12 cellular contexts compared by ENCODE assay signal in the genomic region with DNA sequence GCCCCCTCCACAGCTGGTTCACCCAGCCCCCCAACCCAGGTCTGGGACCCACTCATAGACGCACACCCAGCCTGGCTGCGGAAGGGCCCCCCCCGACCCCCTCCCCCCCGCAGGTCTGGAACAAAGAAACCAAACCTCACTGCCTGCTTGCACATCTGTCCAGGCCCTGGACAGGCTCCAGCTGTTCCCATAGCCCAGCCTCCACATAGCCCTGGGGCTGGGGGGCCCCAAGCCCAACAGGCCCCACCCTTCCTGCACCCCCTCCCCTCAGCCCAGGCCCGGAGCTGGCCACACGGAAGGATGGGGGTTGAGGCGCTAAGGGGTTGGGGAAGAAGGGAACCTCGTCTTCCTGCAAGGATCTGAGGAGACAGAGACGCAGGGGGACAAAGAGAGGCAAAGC. TPM values are rescaled to one million over a fixed set of nuclear protein-coding genes. Genes with fewer than 3 reads are reported as not detected.
DNase-seq lines count a peak whose midpoint lies in the region; ATAC-seq and TF ChIP-seq lines count a peak whose summit lies in the region.
"Had no signal": no experiment of that assay in that cellular context is flagged by ENCODE, and none has a peak within 500 bp of the region (broad histone marks: within the 10 kb centered on the region; RNA-seq: fewer than 3 reads in every experiment).

No MANE protein-coding gene starts in this region.

- H2AFZ ChIP-seq in hepatocyte, result no peak overlapping the region

- 47% methylated on average over 4 of the region's 9 CpGs for WGBS in hepatocyte (ENCODE audit: low lambda C conversion rate, missing lambda C conversion rate)
- WGBS in spleen, 5 donors, result 22 to 38% (median 29%) methylated on average over 4 to 9 of the region's 9 CpGs

- H3K79me2 ChIP-seq in hepatocyte, result peaks cover 61% of the 10 kb centered on the region

- no peaks in the 10 kb centered on the region for H3K9me3 Mint-ChIP-seq in activated CD8-positive, alpha-beta T cell treated with anti-CD3 and anti-CD28 coated beads for 36 hours
- no peaks in the 10 kb centered on the region for H3K9me3 Mint-ChIP-seq in CD8-positive, alpha-beta T cell

- CTCF ChIA-PET in activated CD8-positive, alpha-beta T cell treated with anti-CD3 and anti-CD28 coated beads for 36 hours (lab: Charles Lee), result no interaction called here
- CTCF ChIA-PET in CD8-positive, alpha-beta T cell (lab: Charles Lee), result interaction anchor here (2.1 kb wide), 1 partner anchor 159 kb away, joined by 4 read pairs; no protein-coding TSS in a partner anchor

- no peak for TF ChIP-seq POLR2A in spleen (IDR thresholded peaks at IDR 0.05)

- H3K36me3 ChIP-seq in hepatocyte (replicated peaks; ENCODE audit: insufficient read depth, low read depth) (no peaks in the 10 kb centered on the region), spleen (peaks cover 0 to 39% (median 0%) of the 10 kb centered on the region in 6 donors)
- no peaks in the 10 kb centered on the region for H3K36me3 ChIP-seq in CD8-positive, alpha-beta T cell (ENCODE audit: insufficient read depth, low read length)

- TF ChIP-seq CTCF in GM12875 (IDR thresholded peaks at IDR 0.05; ENCODE audit: borderline replicate concordance, insufficient read depth, low read depth, low read length) (no peak), hepatocyte (IDR thresholded peaks at IDR 0.05; ENCODE audit: poor library complexity) (no peak), spleen (IDR thresholded peaks at IDR 0.05 in 8 of 11, conservative IDR thresholded peaks at IDR 0.05 in 3 of 11) (no peak)
- TF ChIP-seq CTCF in activated CD8-positive, alpha-beta T cell treated with anti-CD3 and anti-CD28 coated beads for 36 hours (IDR thresholded peaks at IDR 0.05), result no peak
- no peak for TF ChIP-seq CTCF in CD8-positive, alpha-beta T cell (IDR thresholded peaks at IDR 0.05)

- H3K4me2 ChIP-seq in hepatocyte, result peak overlapping the region; percentile 98

- no peaks in the 10 kb centered on the region for H3K9me2 ChIP-seq in hepatocyte (replicated peaks; ENCODE audit: insufficient read depth)

- H3K27ac ChIP-seq in angular gyrus (ENCODE audit: low read depth, low read length), result peak overlapping the region; percentile 48
- peak overlapping the region; percentile 93 for H3K27ac ChIP-seq in hepatocyte
- H3K27ac ChIP-seq in spleen, result peak overlapping the region in 5 of 8 donors; percentile 56 to 85 (median 61)
- no peak overlapping the region for H3K27ac ChIP-seq in CD8-positive, alpha-beta T cell (ENCODE audit: low read depth, low read length)

- H3K27me3 ChIP-seq in hepatocyte, result no peaks in the 10 kb centered on the region
- peaks cover 0 to 28% (median 4%) of the 10 kb centered on the region in 7 donors for H3K27me3 ChIP-seq in spleen (replicated peaks in 1 of 7)
- peaks cover 5% of the 10 kb centered on the region for H3K27me3 ChIP-seq in CD8-positive, alpha-beta T cell (ENCODE audit: insufficient read depth, low read length)

- H3K36me3 Mint-ChIP-seq in activated CD8-positive, alpha-beta T cell treated with anti-CD3 and anti-CD28 coated beads for 36 hours (ENCODE audit: low read depth), result no peaks in the 10 kb centered on the region
- H3K36me3 Mint-ChIP-seq in CD8-positive, alpha-beta T cell, result no peaks in the 10 kb centered on the region

- H3K4me3 ChIP-seq in GM12875 (ENCODE audit: low read depth, low read length) (peak overlapping the region; percentile 26), hepatocyte (no peak overlapping the region), spleen (peak overlapping the region in 5 of 8 donors; percentile 22 to 91 (median 76))
- H3K4me3 ChIP-seq in CD8-positive, alpha-beta T cell (ENCODE audit: low read depth, low read length), result no peak overlapping the region

- H3K4me1 Mint-ChIP-seq in activated CD8-positive, alpha-beta T cell treated with anti-CD3 and anti-CD28 coated beads for 36 hours (ENCODE audit: low read depth), result peaks cover 7% of the 10 kb centered on the region
- peaks cover 10% of the 10 kb centered on the region for H3K4me1 Mint-ChIP-seq in CD8-positive, alpha-beta T cell (ENCODE audit: low read depth)

- DNase-seq in hepatocyte (ENCODE audit: low spot score) (peak; percentile 68), spleen (no peak), GOT3 (lab: John Stamatoyannopoulos, UW) (no peak)
- DNase-seq in activated CD8-positive, alpha-beta T cell treated with anti-CD3 and anti-CD28 coated beads for 36 hours, result no peak
- DNase-seq in CD8-positive, alpha-beta T cell, result no peak
- DNase-seq: activated T-cell treated with anti-CD3 and anti-CD28 coated beads, Interleukin-2, amount 50 U/mL, for 48 hours; NCI-H1048 had no signal

- no peak for ATAC-seq in activated CD8-positive, alpha-beta T cell treated with anti-CD3 and anti-CD28 coated beads for 36 hours
- ATAC-seq in CD8-positive, alpha-beta T cell, result no peak
- no peak for ATAC-seq in HG02840 (IDR thresholded peaks at IDR 0.05; ENCODE audit: low FRiP score, unreplicated experiment)

- H3K9me3 ChIP-seq in hepatocyte (ENCODE audit: low read depth) (no peaks in the 10 kb centered on the region), spleen (peaks cover 0 to 5% (median 0%) of the 10 kb centered on the region in 8 donors)
- H3K9me3 ChIP-seq in CD8-positive, alpha-beta T cell (ENCODE audit: low read length), result no peaks in the 10 kb centered on the region

- H3K4me3 Mint-ChIP-seq in activated CD8-positive, alpha-beta T cell treated with anti-CD3 and anti-CD28 coated beads for 36 hours, result no peak overlapping the region
- no peak overlapping the region for H3K4me3 Mint-ChIP-seq in CD8-positive, alpha-beta T cell

- intact Hi-C loops in spleen (cut with DNase I; ENCODE audit: low total_unique reads), result no loop called here
- intact Hi-C loops in activated CD8-positive, alpha-beta T cell treated with anti-CD3 and anti-CD28 coated beads for 36 hours (cut with micrococcal nuclease), result no loop called here
- intact Hi-C loops in CD8-positive, alpha-beta T cell (cut with DNase I, micrococcal nuclease), result loop anchor here in 1 of 2 experiments (5.0 kb wide), 1 partner anchor 37 kb away; the partner anchor contains the start of gene SPC24

- POLR2A ChIA-PET in activated CD8-positive, alpha-beta T cell treated with anti-CD3 and anti-CD28 coated beads for 36 hours (lab: Charles Lee), result no interaction called here
- POLR2A ChIA-PET in CD8-positive, alpha-beta T cell (lab: Charles Lee), result no interaction called here

- no peak overlapping the region for H3K27ac Mint-ChIP-seq in activated CD8-positive, alpha-beta T cell treated with anti-CD3 and anti-CD28 coated beads for 36 hours
- no peak overlapping the region for H3K27ac Mint-ChIP-seq in CD8-positive, alpha-beta T cell

- H3K4me1 ChIP-seq in hepatocyte (ENCODE audit: insufficient read depth), result peaks cover 32% of the 10 kb centered on the region
- H3K4me1 ChIP-seq in spleen, result peaks cover 12 to 90% (median 49%) of the 10 kb centered on the region in 6 donors
- peaks cover 6% of the 10 kb centered on the region for H3K4me1 ChIP-seq in CD8-positive, alpha-beta T cell (ENCODE audit: insufficient read depth, low read length)

- H4K20me1 ChIP-seq in hepatocyte (ENCODE audit: insufficient read depth, poor library complexity, severe bottlenecking), result no peaks in the 10 kb centered on the region

- peaks cover 12% of the 10 kb centered on the region for H3K27me3 Mint-ChIP-seq in activated CD8-positive, alpha-beta T cell treated with anti-CD3 and anti-CD28 coated beads for 36 hours
- H3K27me3 Mint-ChIP-seq in CD8-positive, alpha-beta T cell (ENCODE audit: low read depth), result peaks cover 9% of the 10 kb centered on the region

RNA-seq across cellular contexts. Expression of gene KANK2, which starts 2.7 kb away (rescaled TPM):
- total RNA-seq in hepatocyte, result 58.3 and 60.3 TPM in 2 replicates
- 35.2 and 39.6 TPM in 2 replicates for polyA plus RNA-seq in hepatocyte
- total RNA-seq in spleen, result 100 to 1,000 TPM in 4 of 7 donors, 10 to 100 TPM in 3; 47.7 to 144 (median 117) TPM
- 10 to 100 TPM; 16.3 to 34.9 (median 20.1) TPM for polyA plus RNA-seq in spleen
- total RNA-seq in activated CD8-positive, alpha-beta T cell treated with anti-CD3 and anti-CD28 coated beads for 36 hours, result 1 to 10 TPM; 1.9 to 2.0 TPM
- under 1 TPM in 1 of 2 experiments, not detected in 1; 0.22 TPM for total RNA-seq in CD8-positive, alpha-beta T cell

RNA-seq across cellular contexts. Expression of gene SPC24, which starts 39.1 kb away (rescaled TPM):
- total RNA-seq in hepatocyte, result 9.0 and 11.5 TPM in 2 replicates
- polyA plus RNA-seq in hepatocyte, result 5.2 and 8.8 TPM in 2 replicates
- 1 to 10 TPM; 2.0 to 9.7 (median 3.6) TPM for total RNA-seq in spleen
- 1 to 10 TPM; 1.7 to 4.4 (median 3.9) TPM for polyA plus RNA-seq in spleen
- total RNA-seq in activated CD8-positive, alpha-beta T cell treated with anti-CD3 and anti-CD28 coated beads for 36 hours, result 10 to 100 TPM; 60.5 to 70.9 TPM
- total RNA-seq in CD8-positive, alpha-beta T cell, result under 1 TPM; 0.79 to 0.86 TPM

RNA-seq across cellular contexts. Expression of gene ANGPTL8, which starts 44.8 kb away (rescaled TPM):
- total RNA-seq in hepatocyte (24.9 and 25.5 TPM in 2 replicates), spleen (not detected)
- polyA plus RNA-seq in hepatocyte (14.4 and 20.8 TPM in 2 replicates), spleen (under 1 TPM in 1 of 3 donors, not detected in 2; 0.30 TPM)
- total RNA-seq in activated CD8-positive, alpha-beta T cell treated with anti-CD3 and anti-CD28 coated beads for 36 hours, result not detected
- total RNA-seq in CD8-positive, alpha-beta T cell, result not detected
- total RNA-seq: dermis microvascular lymphatic vessel endothelial cell had no signal
- polyA plus RNA-seq: neural cell had no signal

Comparison
In these comparisons a context has a peak if more than half of its experiments do, and no peak if none do; other contexts are left out.
1. H3K4me3 ChIP-seq: peak in GM12875 (single experiment) and spleen (5 of 8); none in hepatocyte (single experiment) and CD8-positive, alpha-beta T cell (single experiment).
2. RNA of gene KANK2, which starts 2.7 kb away (total RNA-seq): 47.7 to 144 TPM in spleen and 58.3 to 60.3 TPM in hepatocyte; 1.9 to 2.0 TPM in activated CD8-positive, alpha-beta T cell treated with anti-CD3 and anti-CD28 coated beads for 36 hours and 0.22 TPM in CD8-positive, alpha-beta T cell; every median in the first group is over 10 times any median in the second.
3. RNA of gene ANGPTL8, which starts 44.8 kb away (total RNA-seq): 24.9 to 25.5 TPM in hepatocyte; not detected in spleen, not detected in activated CD8-positive, alpha-beta T cell treated with anti-CD3 and anti-CD28 coated beads for 36 hours and not detected in CD8-positive, alpha-beta T cell; every median in the first group is over 10 times any median in the second.